In genomic region chr3:150603090-150603887, GRCh38 we compare ENCODE assay signal across 7 cellular contexts.
DNase-seq lines count a peak whose midpoint lies in the region; ATAC-seq, FAIRE-seq and TF ChIP-seq lines count a peak whose summit lies in the region.

Gene SELENOT, plus strand, starts transcription at chr3:150603321. Its CDS starts 42 bp downstream, at chr3:150603363.

- peak; percentile 57 for ATAC-seq in HG02981 (IDR thresholded peaks at IDR 0.05; ENCODE audit: unreplicated experiment)

- DNase-seq in GM18507 (ENCODE audit: extremely low spot score, insufficient read length, low read depth) (peak; percentile 92), NCI-H2081 (lab: John Stamatoyannopoulos, UW) (peak; percentile 97), T1000 (lab: John Stamatoyannopoulos, UW) (peak; percentile 92), astrocyte of the hippocampus (ENCODE audit: low read depth, low spot score) (peak; percentile 99), hippocampal formation (lab: John Stamatoyannopoulos, UW) (peak; percentile 89 to 92), retinal pigment epithelial cell (ENCODE audit: low read depth) (peak; percentile 90)

- FAIRE-seq in GM18507 (lab: Jason Lieb, UNC) = peak; percentile 96

- peak; percentile 27 for TF ChIP-seq CTCF in retinal pigment epithelial cell (conservative IDR thresholded peaks at IDR 0.05; ENCODE audit: low read depth, low read length)

- peak within 1 kb of the TSS; percentile 91 for H3K4me3 ChIP-seq in retinal pigment epithelial cell (ENCODE audit: low read length)

Comparison
In these comparisons a context has a peak if more than half of its experiments do, and no peak if none do; other contexts are left out.
1. Peak in every context shown above with its lines: DNase-seq, ATAC-seq and H3K4me3 ChIP-seq.